ENCODE assay signal across 13 cellular contexts in the genomic region with DNA sequence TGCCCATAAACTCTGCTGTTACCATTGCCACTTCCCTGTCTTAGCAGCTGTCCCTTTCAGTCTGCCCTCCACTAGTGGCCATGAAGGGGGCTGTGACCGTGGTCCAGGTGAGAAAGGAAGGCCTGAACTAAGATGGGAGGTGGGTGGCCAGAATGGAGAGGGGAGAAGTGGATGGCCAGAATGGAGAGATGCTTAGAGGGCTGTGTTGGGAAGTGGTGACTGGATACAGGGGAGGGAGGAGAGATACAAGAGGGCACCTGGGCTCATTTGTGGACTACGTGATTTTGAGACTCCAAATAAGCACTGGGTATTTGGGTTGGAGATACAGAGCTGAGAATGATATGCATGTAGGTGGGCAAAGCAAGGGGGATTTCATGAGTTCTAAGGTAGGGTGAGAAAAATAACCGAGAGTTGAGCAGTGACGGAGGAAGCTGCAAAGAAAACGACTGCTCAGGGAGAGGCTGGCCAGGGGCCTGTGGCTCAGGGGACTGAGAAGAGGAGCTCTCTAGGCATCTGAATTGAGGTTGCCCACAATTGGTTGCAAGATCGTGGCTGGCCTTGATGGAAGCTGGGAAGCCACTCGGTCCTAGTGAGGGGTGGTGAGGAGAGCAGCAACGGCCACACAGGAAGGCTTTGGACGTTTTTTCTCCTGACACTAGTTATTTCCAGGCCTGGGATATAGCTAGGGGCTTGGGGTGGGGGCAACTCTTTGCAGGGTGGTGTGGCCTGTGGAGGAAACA. TPM values are rescaled to one million over a fixed set of nuclear protein-coding genes. Genes with fewer than 3 reads are reported as not detected.
DNase-seq lines count a peak whose midpoint lies in the region; ATAC-seq, FAIRE-seq and TF ChIP-seq lines count a peak whose summit lies in the region.
"Had no signal": no experiment of that assay in that cellular context is flagged by ENCODE, and none has a peak within 500 bp of the region (broad histone marks: within the 10 kb centered on the region; RNA-seq: fewer than 3 reads in every experiment).

No MANE protein-coding gene starts in this region.

- H3K4me3 ChIP-seq in ACC112 (ENCODE audit: low read depth, low read length): no peak overlapping the region
- H3K4me3 ChIP-seq in CD8-positive, alpha-beta T cell (ENCODE audit: low read depth, low read length): no peak overlapping the region
- H3K4me3 ChIP-seq in gastrocnemius medialis: no peak overlapping the region
- H3K4me3 ChIP-seq: SJSA1 had no signal

- in situ Hi-C loops in gastrocnemius medialis (cut with MboI; ENCODE audit: low sequenced_read_pairs in 4 of 4): no loop called here

- peak overlapping the region; percentile 85 for H3K27ac Mint-ChIP-seq in CD8-positive, alpha-beta T cell
- H3K27ac Mint-ChIP-seq in WTC11: peak overlapping the region; percentile 42
- H3K27ac Mint-ChIP-seq in memory B cell: peak overlapping the region; percentile 7

- no peak overlapping the region for H2AFZ ChIP-seq in ACC112 (ENCODE audit: low read length, unreplicated experiment)

- H3K36me3 Mint-ChIP-seq in CD8-positive, alpha-beta T cell: peaks cover 49% of the 10 kb centered on the region
- H3K36me3 Mint-ChIP-seq in WTC11: peaks cover 30% of the 10 kb centered on the region
- peaks cover 19% of the 10 kb centered on the region for H3K36me3 Mint-ChIP-seq in memory B cell

- no peak overlapping the region for H3K4me3 Mint-ChIP-seq in CD8-positive, alpha-beta T cell
- H3K4me3 Mint-ChIP-seq in WTC11 (no peak overlapping the region), memory B cell (no peak overlapping the region)

- intact Hi-C loops in CD8-positive, alpha-beta T cell (cut with DNase I, micrococcal nuclease): loop anchor here in 1 of 2 experiments (5.0 kb wide), 1 partner anchor 34 kb away; no protein-coding TSS in a partner anchor
- intact Hi-C loops in gastrocnemius medialis (cut with DNase I; ENCODE audit: low total_unique reads): no loop called here

- DNase-seq in CD8-positive, alpha-beta T cell: no peak
- DNase-seq in WTC11 (ENCODE audit: low spot score): no peak
- no peak for DNase-seq in memory B cell (ENCODE audit: low spot score in 2 of 2)
- DNase-seq in gastrocnemius medialis: no peak
- DNase-seq in effector CD4-positive, alpha-beta T cell: no peak
- no peak for DNase-seq in urothelium cell line (ENCODE audit: low spot score)
- DNase-seq: anterior cingulate cortex, DMS153, midbrain, NCI-H446 treated with DMSO at 0.1 percent for 48 hours had no signal

- H3K27me3 ChIP-seq in ACC112 (ENCODE audit: insufficient read depth, low read length) (no peaks in the 10 kb centered on the region), gastrocnemius medialis (no peaks in the 10 kb centered on the region)
- no peaks in the 10 kb centered on the region for H3K27me3 ChIP-seq in CD8-positive, alpha-beta T cell (ENCODE audit: insufficient read depth, low read length)
- H3K27me3 ChIP-seq: SJSA1 had no signal

- peaks cover 27% of the 10 kb centered on the region for H3K79me2 ChIP-seq in ACC112 (ENCODE audit: control insufficient read depth, insufficient read depth, low read length, unreplicated experiment)

- H3K36me3 ChIP-seq in ACC112 (ENCODE audit: insufficient read depth, low read length) (peaks cover 14% of the 10 kb centered on the region; the same call in 1 of the 2 replicates), gastrocnemius medialis (peaks cover 0 to 9% of the 10 kb centered on the region in 2 donors)
- peaks cover 10% of the 10 kb centered on the region for H3K36me3 ChIP-seq in CD8-positive, alpha-beta T cell (ENCODE audit: insufficient read depth, low read length)

- 0 out of 2 replicates have a peak overlapping the region, but pooled peaks have one; percentile 2 for H3K27ac ChIP-seq in ACC112 (ENCODE audit: low read depth, low read length)
- H3K27ac ChIP-seq in CD8-positive, alpha-beta T cell (ENCODE audit: low read depth, low read length): no peak overlapping the region
- no peak overlapping the region for H3K27ac ChIP-seq in gastrocnemius medialis
- H3K27ac ChIP-seq: SJSA1 had no signal

- FAIRE-seq in urothelium cell line (lab: Jason Lieb, UNC): no peak

- no peaks in the 10 kb centered on the region for H3K27me3 Mint-ChIP-seq in CD8-positive, alpha-beta T cell (ENCODE audit: low read depth)
- H3K27me3 Mint-ChIP-seq in WTC11 (ENCODE audit: low read depth) (no peaks in the 10 kb centered on the region), memory B cell (no peaks in the 10 kb centered on the region)

- H3K9me3 Mint-ChIP-seq in CD8-positive, alpha-beta T cell: no peaks in the 10 kb centered on the region
- H3K9me3 Mint-ChIP-seq in WTC11: no peaks in the 10 kb centered on the region
- no peaks in the 10 kb centered on the region for H3K9me3 Mint-ChIP-seq in memory B cell

- no peak for ATAC-seq in CD8-positive, alpha-beta T cell
- ATAC-seq in WTC11: no peak
- no peak for ATAC-seq in memory B cell (ENCODE audit: low read depth)
- no peak for ATAC-seq in HG03460 (IDR thresholded peaks at IDR 0.05; ENCODE audit: unreplicated experiment)
- ATAC-seq in gastrocnemius medialis: no peak

- TF ChIP-seq POLR2A in gastrocnemius medialis (IDR thresholded peaks at IDR 0.05): no peak

- peaks cover 62% of the 10 kb centered on the region for H3K4me1 ChIP-seq in ACC112 (ENCODE audit: control insufficient read depth, insufficient read depth, low read length, unreplicated experiment)
- peaks cover 4% of the 10 kb centered on the region for H3K4me1 ChIP-seq in CD8-positive, alpha-beta T cell (ENCODE audit: insufficient read depth, low read length)
- peaks cover 6 to 16% of the 10 kb centered on the region in 2 donors for H3K4me1 ChIP-seq in gastrocnemius medialis
- H3K4me1 ChIP-seq: SJSA1 had no signal

- TF ChIP-seq CTCF in CD8-positive, alpha-beta T cell (IDR thresholded peaks at IDR 0.05): no peak
- no peak for TF ChIP-seq CTCF in WTC11 (IDR thresholded peaks at IDR 0.05)
- no peak for TF ChIP-seq CTCF in gastrocnemius medialis (IDR thresholded peaks at IDR 0.05 in 4 of 5, conservative IDR thresholded peaks at IDR 0.05 in 1 of 5)

- peaks cover 47% of the 10 kb centered on the region for H3K4me1 Mint-ChIP-seq in CD8-positive, alpha-beta T cell (ENCODE audit: low read depth)
- H3K4me1 Mint-ChIP-seq in WTC11 (peaks cover 33% of the 10 kb centered on the region), memory B cell (peaks cover 27% of the 10 kb centered on the region)

- CTCF ChIA-PET in CD8-positive, alpha-beta T cell (lab: Charles Lee): no interaction called here
- CTCF ChIA-PET in WTC11 (lab: Charles Lee): interaction anchor here (0.5 to 6.7 kb wide), 5 partner anchors 71 to 166 kb away, joined by 3 to 55 read pairs (median 7); no protein-coding TSS in a partner anchor

- POLR2A ChIA-PET in CD8-positive, alpha-beta T cell (lab: Charles Lee): interaction anchor here (0.5 to 1.5 kb wide), 4 partner anchors 84 to 252 kb away, joined by 3 to 4 read pairs (median 3); no protein-coding TSS in a partner anchor
- POLR2A ChIA-PET in WTC11 (lab: Charles Lee): interaction anchor here (0.6 to 1.1 kb wide), 3 partner anchors 17 to 30 kb away, joined by 3 to 4 read pairs (median 4); no protein-coding TSS in a partner anchor

- H3K9me3 ChIP-seq in CD8-positive, alpha-beta T cell (ENCODE audit: low read length): no peaks in the 10 kb centered on the region
- no peaks in the 10 kb centered on the region for H3K9me3 ChIP-seq in gastrocnemius medialis
- H3K9me3 ChIP-seq: SJSA1 had no signal

TF ChIP-seq in WTC11, 78 proteins besides CTCF, POLR2A, EP300 and RAD21:
- no peak for TF ChIP-seq TP53 (CRISPR knock-in tag; IDR thresholded peaks at IDR 0.05)
- TF ChIP-seq SMAD3 (CRISPR knock-in tag; IDR thresholded peaks at IDR 0.05; ENCODE audit: borderline replicate concordance): 0 out of 2 replicates have a peak, but pooled peaks have one; percentile 51

RNA-seq across cellular contexts. Expression of gene PANK2, which starts 36.9 kb away (rescaled TPM):
- total RNA-seq in CD8-positive, alpha-beta T cell: 10 to 100 TPM; 44.2 to 53.5 TPM
- total RNA-seq in WTC11 (2021): 60.3 to 63.7 TPM (median 62.7 TPM) in 3 replicates
- total RNA-seq in gastrocnemius medialis: 10 to 100 TPM; 18.2 to 25.8 (median 23.5) TPM

Comparison
In these comparisons a context has a peak if more than half of its experiments do, and no peak if none do; other contexts are left out.
1. H3K27ac Mint-ChIP-seq: peak in every context shown above with its lines; median percentile 85 in CD8-positive, alpha-beta T cell; 42 in WTC11; 7 in memory B cell.